21 cellular contexts compared by ENCODE assay signal in genomic region chr11:35862666-35863065, GRCh38.
DNase-seq lines count a peak whose midpoint lies in the region; FAIRE-seq and TF ChIP-seq lines count a peak whose summit lies in the region.
"Had no signal": no experiment of that assay in that cellular context is flagged by ENCODE, and none has a peak within 500 bp of the region (broad histone marks: within the 10 kb centered on the region; RNA-seq: fewer than 3 reads in every experiment).

No MANE protein-coding gene starts in this region.

- H3K9me3 Mint-ChIP-seq in MCF 10A (ENCODE audit: unreplicated experiment) = peaks cover 7% of the 10 kb centered on the region

- H3K27me3 Mint-ChIP-seq in MCF 10A (ENCODE audit: insufficient read depth, unreplicated experiment) = no peaks in the 10 kb centered on the region

- H3K4me1 Mint-ChIP-seq in MCF 10A (ENCODE audit: insufficient read depth, unreplicated experiment) = no peaks in the 10 kb centered on the region
- H3K4me1 Mint-ChIP-seq: B cell had no signal

- H2AFZ ChIP-seq in keratinocyte (ENCODE audit: control insufficient read depth, low read length) = peak overlapping the region; percentile 5
- no peak overlapping the region for H2AFZ ChIP-seq in osteoblast (ENCODE audit: low read length)

- CTCF ChIA-PET in MCF 10A (lab: Yijun Ruan, JAX) = interaction anchor here (0.5 to 0.6 kb wide), 2 partner anchors 117 to 833 kb away, joined by 3 read pairs; no protein-coding TSS in a partner anchor

- FAIRE-seq in keratinocyte (lab: Jason Lieb, UNC) = no peak
- FAIRE-seq: A549, D721Med, G401.6, GM12891, GM19239 had no signal

- H3K4me1 ChIP-seq in keratinocyte (ENCODE audit: control insufficient read depth, extremely low read depth, insufficient read depth, low read length) (no peaks in the 10 kb centered on the region), osteoblast (ENCODE audit: insufficient read depth, low read length) (no peaks in the 10 kb centered on the region)
- H3K4me1 ChIP-seq: A549, Caco-2 had no signal

- no peaks in the 10 kb centered on the region for H3K79me2 ChIP-seq in keratinocyte (ENCODE audit: control insufficient read depth, insufficient read depth, low read length)
- no peaks in the 10 kb centered on the region for H3K79me2 ChIP-seq in osteoblast (ENCODE audit: insufficient read depth, low read length)

- BruUV-seq in MCF 10A (replicated peaks; lab: Mats Ljungman, UMichigan) = no TSS peak

- H3K27me3 ChIP-seq in keratinocyte (ENCODE audit: control insufficient read depth, extremely low read depth, insufficient read depth, low read length) = no peaks in the 10 kb centered on the region
- H3K27me3 ChIP-seq in osteoblast (ENCODE audit: insufficient read depth, low read length) = no peaks in the 10 kb centered on the region
- H3K27me3 ChIP-seq: BLaER1 treated with 17β-estradiol and CSF1 and Interleukin-3, amounts not matched to agents 10 nM and 100 nM had no signal

- H3K4me2 ChIP-seq in keratinocyte (ENCODE audit: control insufficient read depth, extremely low read depth, insufficient read depth, low read depth, low read length) = no peak overlapping the region
- H3K4me2 ChIP-seq in osteoblast (ENCODE audit: insufficient read depth, low read length) = no peak overlapping the region
- H3K4me2 ChIP-seq: A549; BLaER1 treated with 17β-estradiol and CSF1 and Interleukin-3, amounts not matched to agents 10 nM and 100 nM had no signal

- no peak overlapping the region for H3K27ac ChIP-seq in keratinocyte (ENCODE audit: control insufficient read depth, insufficient read depth, low read length)
- H3K27ac ChIP-seq in osteoblast (ENCODE audit: low read depth, low read length) = no peak overlapping the region
- H3K27ac ChIP-seq: 22Rv1; A549; BLaER1 treated with 17β-estradiol and CSF1 and Interleukin-3, amounts not matched to agents 10 nM and 100 nM; C4-2B had no signal

- POLR2A ChIA-PET in MCF 10A (lab: Yijun Ruan, JAX) = interaction anchor here (1.0 kb wide), 1 partner anchor 398 kb away, joined by 4 read pairs; no protein-coding TSS in a partner anchor

- H3K36me3 Mint-ChIP-seq in MCF 10A (ENCODE audit: insufficient read depth, unreplicated experiment) = peaks cover 12% of the 10 kb centered on the region
- H3K36me3 Mint-ChIP-seq: CD8-positive, alpha-beta T cell had no signal

- H3K9me1 ChIP-seq in keratinocyte (ENCODE audit: control insufficient read depth, extremely low read depth, insufficient read depth, low read length) = no peaks in the 10 kb centered on the region

- in situ Hi-C loops in T47D (cut with HindIII; ENCODE audit: low pct_unique_long_range_greater_than_20kb, low sequenced_read_pairs) = no loop called here

- dilution Hi-C loops in keratinocyte (cut with MboI; ENCODE audit: extremely low pct_ligation_motif_present, low sequenced_read_pairs) = no loop called here

- H3K36me3 ChIP-seq in keratinocyte (ENCODE audit: control insufficient read depth in 2 of 2, extremely low read depth in 1 of 2, insufficient read depth in 2 of 2, low read length in 2 of 2) (no peaks in the 10 kb centered on the region), osteoblast (ENCODE audit: insufficient read depth, low read length) (no peaks in the 10 kb centered on the region)
- H3K36me3 ChIP-seq: BLaER1 treated with 17β-estradiol and CSF1 and Interleukin-3, amounts not matched to agents 10 nM and 100 nM had no signal

- no peak overlapping the region for H3K4me3 ChIP-seq in keratinocyte (ENCODE audit: control insufficient read depth in 2 of 3, extremely low read depth in 1 of 3, insufficient read depth in 2 of 3, low read depth in 1 of 3, low read length in 3 of 3)
- H3K4me3 ChIP-seq in osteoblast (ENCODE audit: insufficient read depth, low read length) = no peak overlapping the region
- H3K4me3 ChIP-seq: A549; BLaER1 treated with 17β-estradiol and CSF1 and Interleukin-3, amounts not matched to agents 10 nM and 100 nM had no signal

- H4K20me1 ChIP-seq in keratinocyte (ENCODE audit: control insufficient read depth, extremely low read depth, insufficient read depth, low read length) = no peaks in the 10 kb centered on the region
- H4K20me1 ChIP-seq in osteoblast (ENCODE audit: insufficient read depth, low read length) = no peaks in the 10 kb centered on the region
- H4K20me1 ChIP-seq: BLaER1 treated with 17β-estradiol and CSF1 and Interleukin-3, amounts not matched to agents 10 nM and 100 nM had no signal

- peak; percentile 42 to 58 for DNase-seq in T47D (ENCODE audit: low read depth in 1 of 2, low spot score in 1 of 2)
- no peak for DNase-seq in MCF 10A (ENCODE audit: unreplicated experiment)
- no peak for DNase-seq in keratinocyte (ENCODE audit: low read depth, low spot score)
- peak; percentile 30 for DNase-seq in osteoblast (ENCODE audit: insufficient read length, low spot score, missing footprints)
- DNase-seq in KG1 (lab: John Stamatoyannopoulos, UW) = no peak
- DNase-seq: AML-193; Caco-2; Calu3; CD4-positive, alpha-beta T cell; CD8-positive, alpha-beta T cell; DMS79 treated with DMSO at 0.1 percent for 48 hours; GF-D8 had no signal

- no peak overlapping the region for H3K9ac ChIP-seq in keratinocyte (ENCODE audit: control insufficient read depth, extremely low read depth, insufficient read depth, low read length)
- H3K9ac ChIP-seq: BLaER1 treated with 17β-estradiol and CSF1 and Interleukin-3, amounts not matched to agents 10 nM and 100 nM had no signal

- TF ChIP-seq CTCF in MCF 10A (IDR thresholded peaks at IDR 0.05; ENCODE audit: unreplicated experiment) (no peak), keratinocyte (optimal IDR thresholded peaks at IDR 0.05 in 1 of 3, IDR thresholded peaks at IDR 0.05 in 1 of 3, conservative IDR thresholded peaks at IDR 0.05 in 1 of 3; ENCODE audit: extremely low read depth in 1 of 3, insufficient read depth in 2 of 3, low read length in 3 of 3) (no peak), osteoblast (IDR thresholded peaks at IDR 0.05; ENCODE audit: extremely low read depth, low read depth, low read length) (no peak)

- intact Hi-C loops in MCF 10A (cut with micrococcal nuclease) = no loop called here

- H3K9me3 ChIP-seq in keratinocyte (ENCODE audit: control insufficient read depth, low read depth, low read length) (no peaks in the 10 kb centered on the region), osteoblast (ENCODE audit: low read depth, low read length) (no peaks in the 10 kb centered on the region)
- H3K9me3 ChIP-seq: Caco-2 had no signal

- no peak overlapping the region for H3K27ac Mint-ChIP-seq in MCF 10A (ENCODE audit: low read depth, unreplicated experiment)
- H3K27ac Mint-ChIP-seq: B cell; CD4-positive, alpha-beta T cell; CD8-positive, alpha-beta T cell had no signal

- no peak overlapping the region for H3K4me3 Mint-ChIP-seq in MCF 10A (ENCODE audit: unreplicated experiment)
- H3K4me3 Mint-ChIP-seq: B cell; CD4-positive, alpha-beta T cell; CD8-positive, alpha-beta T cell had no signal

Comparison
In these comparisons a context has a peak if more than half of its experiments do, and no peak if none do; other contexts are left out.
1. DNase-seq: peak in T47D (2 of 2) and osteoblast (single experiment); none in MCF 10A (single experiment), keratinocyte (single experiment) and KG1 (single experiment).